In the genomic region with DNA sequence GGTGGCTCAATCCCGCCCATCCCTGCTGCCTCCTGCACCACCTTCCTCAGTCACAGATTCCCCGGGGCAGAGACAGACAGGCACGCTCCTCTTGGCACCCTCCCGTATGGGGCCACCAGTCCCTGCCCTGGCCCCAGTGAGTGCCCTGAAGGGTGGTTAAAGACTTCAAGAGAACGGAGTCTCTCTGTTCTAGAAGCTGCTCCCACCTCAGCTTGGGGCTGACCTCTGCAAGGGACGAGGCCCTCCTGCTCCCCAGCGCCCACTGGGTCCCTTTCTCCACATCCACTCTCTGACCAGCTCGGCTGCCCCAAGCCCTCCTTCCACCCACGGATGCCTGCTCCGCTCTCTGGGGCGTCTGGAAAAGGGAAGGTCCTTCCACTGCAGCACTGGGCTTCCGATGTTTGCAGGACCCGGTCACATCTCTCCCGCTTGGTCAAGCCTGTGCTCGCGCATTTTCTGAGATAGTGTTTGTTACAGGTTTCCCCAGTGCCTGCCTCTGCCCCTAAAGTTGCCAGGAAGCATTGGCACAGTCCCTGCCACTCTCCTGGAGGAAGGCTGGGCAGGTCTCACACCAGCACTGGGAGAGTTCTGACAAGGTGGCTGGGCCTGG, we compare ENCODE assay signal across 19 cellular contexts.
DNase-seq lines count a peak whose midpoint lies in the region; ATAC-seq, FAIRE-seq and TF ChIP-seq lines count a peak whose summit lies in the region.
"Had no signal": no experiment of that assay in that cellular context is flagged by ENCODE, and none has a peak within 500 bp of the region (broad histone marks: within the 10 kb centered on the region; RNA-seq: fewer than 3 reads in every experiment).

No MANE protein-coding gene starts in this region.

- H2AFZ ChIP-seq in H1 (ENCODE audit: low read length), result no peak overlapping the region

- H2BK120ac ChIP-seq in H1 (replicated peaks; ENCODE audit: low read depth, low read length), result no peak overlapping the region

- H3K36me3 ChIP-seq in heart left ventricle (no peaks in the 10 kb centered on the region), H1 (ENCODE audit: control insufficient read depth in 2 of 4, insufficient read depth in 4 of 4, low read length in 3 of 4) (no peaks in the 10 kb centered on the region), upper lobe of right lung (no peaks in the 10 kb centered on the region), psoas muscle (ENCODE audit: insufficient read depth in 1 of 2, low read depth in 1 of 2) (no peaks in the 10 kb centered on the region)
- H3K36me3 ChIP-seq: BLaER1 treated with 17β-estradiol and CSF1 and Interleukin-3, amounts not matched to agents 10 nM and 100 nM; HAP-1 had no signal

- TF ChIP-seq RAD21 in H1 (IDR thresholded peaks at IDR 0.05 in 1 of 2, conservative IDR thresholded peaks at IDR 0.05 in 1 of 2; ENCODE audit: low read depth in 2 of 2, low read length in 2 of 2), result no peak

- no peaks in the 10 kb centered on the region for H3K79me1 ChIP-seq in H1 (ENCODE audit: low read depth, low read length)

- TF ChIP-seq CTCF in heart left ventricle (IDR thresholded peaks at IDR 0.05) (no peak), H1 (IDR thresholded peaks at IDR 0.05; ENCODE audit: control extremely low read depth in 1 of 3, insufficient read depth in 1 of 3, low read depth in 1 of 3, low read length in 3 of 3) (no peak), upper lobe of right lung (IDR thresholded peaks at IDR 0.05) (no peak), psoas muscle (IDR thresholded peaks at IDR 0.05) (no peak)

- peak overlapping the region; percentile 61; the same call in 1 of the 2 replicates for H2BK20ac ChIP-seq in H1 (ENCODE audit: low read length)

- WGBS in heart left ventricle, 4 donors, result 72 to 74% (median 73%) methylated on average over 13 to 16 of the region's 16 CpGs
- WGBS in H1 (ENCODE audit: extremely low coverage in 1 of 2, insufficient coverage in 1 of 2, insufficient read length in 1 of 2, insufficient replicate concordance in 2 of 2, low coverage in 1 of 2, low lambda C conversion rate in 2 of 2, missing lambda C conversion rate in 1 of 2), 2 experiments, result 83% methylated on average over 16 of the region's 16 CpGs; no CpG with 5 or more reads in 1 of the 2 experiments
- 68 to 73% (median 71%) methylated on average over 16 of the region's 16 CpGs for WGBS in psoas muscle, 3 donors

- H3K9me3 ChIP-seq in heart left ventricle (no peaks in the 10 kb centered on the region), H1 (ENCODE audit: insufficient read depth in 2 of 2, low read depth in 1 of 2, low read length in 1 of 2) (no peaks in the 10 kb centered on the region), upper lobe of right lung (no peaks in the 10 kb centered on the region), psoas muscle (no peaks in the 10 kb centered on the region)
- H3K9me3 ChIP-seq: BLaER1 treated with 17β-estradiol and CSF1 and Interleukin-3, amounts not matched to agents 10 nM and 100 nM; HAP-1 had no signal

- POLR2A ChIA-PET in H1 (lab: Charles Lee; ENCODE audit: partially characterized antibody), result no interaction called here

- H3K4me2 ChIP-seq in H1 (ENCODE audit: insufficient read depth in 1 of 2, low read depth in 2 of 2, low read length in 2 of 2), result no peak overlapping the region
- H3K4me2 ChIP-seq: BLaER1 treated with 17β-estradiol and CSF1 and Interleukin-3, amounts not matched to agents 10 nM and 100 nM had no signal

- H2BK5ac ChIP-seq in H1 (ENCODE audit: low read depth, low read length), result 0 out of 2 replicates have a peak overlapping the region, but pooled peaks have one; percentile 35

- TF ChIP-seq EP300 in H1 (IDR thresholded peaks at IDR 0.05; ENCODE audit: borderline replicate concordance in 1 of 2, low read depth in 2 of 2, low read length in 2 of 2), result no peak

- H3K4me1 ChIP-seq in heart left ventricle (no peaks in the 10 kb centered on the region), H1 (replicated peaks in 1 of 4; ENCODE audit: control insufficient read depth in 3 of 4, insufficient read depth in 4 of 4, low read length in 3 of 4) (peaks cover 3 to 7% (median 5%) of the 10 kb centered on the region in 4 experiments), upper lobe of right lung (peaks cover 5% of the 10 kb centered on the region), psoas muscle (no peaks in the 10 kb centered on the region)
- H3K4me1 ChIP-seq: HAP-1 had no signal

- no peak overlapping the region for H3K9ac ChIP-seq in H1 (replicated peaks in 1 of 4; ENCODE audit: extremely low read depth in 1 of 4, low read depth in 3 of 4, low read length in 3 of 4)
- H3K9ac ChIP-seq: BLaER1 treated with 17β-estradiol and CSF1 and Interleukin-3, amounts not matched to agents 10 nM and 100 nM had no signal

- H3K14ac ChIP-seq in H1 (ENCODE audit: insufficient read length), result no peak overlapping the region

- no peak overlapping the region for H3K4me3 ChIP-seq in heart left ventricle
- H3K4me3 ChIP-seq in H1 (ENCODE audit: extremely low read depth in 1 of 4, insufficient read depth in 2 of 4, low read depth in 3 of 4, low read length in 4 of 4), result no peak overlapping the region
- H3K4me3 ChIP-seq in upper lobe of right lung, result no peak overlapping the region
- no peak overlapping the region for H3K4me3 ChIP-seq in psoas muscle
- H3K4me3 ChIP-seq: BLaER1 treated with 17β-estradiol and CSF1 and Interleukin-3, amounts not matched to agents 10 nM and 100 nM; HAP-1 had no signal

- peak; percentile 60 for DNase-seq in cardiac septum (ENCODE audit: low spot score)
- no peak for DNase-seq in heart left ventricle
- DNase-seq in H1 (ENCODE audit: low read depth in 1 of 2, low spot score in 2 of 2), result no peak
- DNase-seq in sciatic nerve (ENCODE audit: low spot score), result peak; percentile 46
- DNase-seq in upper lobe of right lung, result no peak
- no peak for DNase-seq in psoas muscle
- DNase-seq: 8988T; ACHN; CD4-positive, alpha-beta T cell; COR-L47; DMS53; GF-D8; GOT3 had no signal

- no peak overlapping the region for H3K4ac ChIP-seq in H1 (replicated peaks; ENCODE audit: insufficient read length, low read depth, low read length)

- FAIRE-seq in H1 (lab: Jason Lieb, UNC), result no peak
- FAIRE-seq: D721Med, GM19239 had no signal

- H2BK15ac ChIP-seq in H1 (ENCODE audit: low read length), result no peak overlapping the region

- no peak overlapping the region for H3K23ac ChIP-seq in H1 (ENCODE audit: insufficient read length)

- no peak overlapping the region for H4K5ac ChIP-seq in H1 (ENCODE audit: insufficient read length, low read depth, low read length)

- intact Hi-C loops in cardiac septum (cut with DNase I) (no loop called here), heart left ventricle (cut with DNase I) (loop anchor here in 2 of 10 donors (5.0 to 10.0 kb wide), 2 partner anchors 56 to 57 kb away; no protein-coding TSS in a partner anchor), sciatic nerve (cut with DNase I) (no loop called here), upper lobe of right lung (cut with DNase I) (no loop called here), psoas muscle (cut with DNase I) (no loop called here)

- no peak overlapping the region for H3K18ac ChIP-seq in H1 (ENCODE audit: extremely low read depth, low read length)

- no peak overlapping the region for H2BK12ac ChIP-seq in H1 (ENCODE audit: low read depth, low read length)

- peaks cover 0 to 26% (median 4%) of the 10 kb centered on the region in 9 donors for H3K27me3 ChIP-seq in heart left ventricle
- H3K27me3 ChIP-seq in H1 (replicated peaks in 1 of 4; ENCODE audit: control insufficient read depth in 3 of 4, extremely low read depth in 1 of 4, insufficient read depth in 3 of 4, low read length in 3 of 4), result peaks cover 0 to 8% (median 1%) of the 10 kb centered on the region in 4 experiments; a peak in 1 of 7 replicates
- H3K27me3 ChIP-seq in upper lobe of right lung, result peaks cover 19% of the 10 kb centered on the region
- H3K27me3 ChIP-seq in psoas muscle (ENCODE audit: insufficient read depth in 3 of 3, low read length in 2 of 3), result peaks cover 0 to 23% (median 0%) of the 10 kb centered on the region in 3 donors
- H3K27me3 ChIP-seq: BLaER1 treated with 17β-estradiol and CSF1 and Interleukin-3, amounts not matched to agents 10 nM and 100 nM had no signal

- ATAC-seq in heart left ventricle (no peak), sciatic nerve (no peak), upper lobe of right lung (peak; percentile 5), HG02938 (IDR thresholded peaks at IDR 0.05; ENCODE audit: unreplicated experiment) (no peak), psoas muscle (no peak), HG02798 (IDR thresholded peaks at IDR 0.05; ENCODE audit: poor library complexity, unreplicated experiment) (no peak)

- no peak overlapping the region for H4K91ac ChIP-seq in H1 (replicated peaks; ENCODE audit: insufficient read length, low read length)

- no peaks in the 10 kb centered on the region for H3K79me2 ChIP-seq in H1 (ENCODE audit: control insufficient read depth in 1 of 2, insufficient read depth in 2 of 2, low read length in 2 of 2)

- CTCF ChIA-PET in H1 (lab: Charles Lee; ENCODE audit: partially characterized antibody), result no interaction called here

- H2AK5ac ChIP-seq in H1 (ENCODE audit: low read depth, low read length), result no peak overlapping the region

- H3K27ac ChIP-seq in heart left ventricle (no peak overlapping the region), H1 (ENCODE audit: low read depth, low read length) (no peak overlapping the region), upper lobe of right lung (no peak overlapping the region), psoas muscle (no peak overlapping the region)
- H3K27ac ChIP-seq: BLaER1 treated with 17β-estradiol and CSF1 and Interleukin-3, amounts not matched to agents 10 nM and 100 nM had no signal

- TF ChIP-seq POLR2A in heart left ventricle (IDR thresholded peaks at IDR 0.05) (no peak), H1 (IDR thresholded peaks at IDR 0.05; ENCODE audit: control extremely low read depth in 1 of 2, low read depth in 2 of 2, low read length in 2 of 2) (no peak)

- H3K56ac ChIP-seq in H1 (replicated peaks; ENCODE audit: insufficient read length, low read depth, low read length), result no peak overlapping the region

- H3K23me2 ChIP-seq in H1 (ENCODE audit: low read depth, low read length), result no peaks in the 10 kb centered on the region

- no peak overlapping the region for H4K8ac ChIP-seq in H1 (ENCODE audit: extremely low read depth, insufficient read depth, low read length)

- H4K20me1 ChIP-seq in H1 (replicated peaks in 1 of 2; ENCODE audit: control insufficient read depth in 1 of 2, insufficient read depth in 2 of 2, low read length in 2 of 2), result no peaks in the 10 kb centered on the region
- H4K20me1 ChIP-seq: BLaER1 treated with 17β-estradiol and CSF1 and Interleukin-3, amounts not matched to agents 10 nM and 100 nM had no signal

TF ChIP-seq in H1, 55 proteins besides CTCF, POLR2A, EP300 and RAD21 (continues in another document):
- TF ChIP-seq SP2 (IDR thresholded peaks at IDR 0.05; ENCODE audit: low read length) (no peak), KDM1A (IDR thresholded peaks at IDR 0.05; ENCODE audit: borderline replicate concordance, low read length) (no peak), YY1 (IDR thresholded peaks at IDR 0.05; ENCODE audit: low read depth, low read length) (no peak), CBX5 (IDR thresholded peaks at IDR 0.05; ENCODE audit: low read depth, low read length) (no peak), CREB1 (IDR thresholded peaks at IDR 0.05) (no peak), HDAC2 (IDR thresholded peaks at IDR 0.05; ENCODE audit: borderline replicate concordance in 1 of 2, low read depth in 2 of 2, low read length in 2 of 2) (no peak), EZH2 (IDR thresholded peaks at IDR 0.05; ENCODE audit: low read depth, low read length, severe bottlenecking) (no peak)

Comparison
In these comparisons a context has a peak if more than half of its experiments do, and no peak if none do; other contexts are left out.
1. DNase-seq: peak in cardiac septum (single experiment) and sciatic nerve (single experiment); none in heart left ventricle (0 of 5), H1 (0 of 2), upper lobe of right lung (single experiment) and psoas muscle (0 of 2).